ENCODE assay signal across 1 cellular context in genomic region chr10:83153714-83154113, GRCh38.
TF ChIP-seq lines count a peak whose summit lies in the region.

No MANE protein-coding gene starts in this region.

TF ChIP-seq in H1, 55 proteins besides CTCF, POLR2A, EP300 and RAD21 (continued from another document):
- TF ChIP-seq CHD7 (IDR thresholded peaks at IDR 0.05; ENCODE audit: insufficient replicate concordance, low read length) (no peak), BACH1 (IDR thresholded peaks at IDR 0.05; ENCODE audit: low read length) (no peak), SP1 (IDR thresholded peaks at IDR 0.05; ENCODE audit: low read depth, low read length) (no peak), MAX (IDR thresholded peaks at IDR 0.05) (no peak), NANOG (IDR thresholded peaks at IDR 0.05; ENCODE audit: insufficient read depth, low read depth, low read length, poor library complexity, severe bottlenecking) (no peak), KDM1A (IDR thresholded peaks at IDR 0.05; ENCODE audit: borderline replicate concordance, low read length) (no peak), GTF2F1 (IDR thresholded peaks at IDR 0.05; ENCODE audit: borderline replicate concordance, low read depth, low read length) (no peak), SIN3A (conservative IDR thresholded peaks at IDR 0.05 in 1 of 2, IDR thresholded peaks at IDR 0.05 in 1 of 2; ENCODE audit: low read depth in 1 of 2, low read length in 2 of 2) (no peak), EGR1 (IDR thresholded peaks at IDR 0.05; ENCODE audit: borderline replicate concordance, low read depth, low read length) (no peak), CHD2 (IDR thresholded peaks at IDR 0.05; ENCODE audit: low read length) (no peak), HDAC2 (IDR thresholded peaks at IDR 0.05; ENCODE audit: borderline replicate concordance in 1 of 2, low read depth in 2 of 2, low read length in 2 of 2) (no peak), PHF8 (conservative IDR thresholded peaks at IDR 0.05; ENCODE audit: low read depth, low read length) (no peak), CBX5 (IDR thresholded peaks at IDR 0.05; ENCODE audit: low read depth, low read length) (no peak), POU5F1 (IDR thresholded peaks at IDR 0.05; ENCODE audit: low read depth, low read length) (no peak), RNF2 (IDR thresholded peaks at IDR 0.05; ENCODE audit: borderline replicate concordance, low read depth, low read length, missing control alignments, poor library complexity, severe bottlenecking) (no peak), CEBPB (IDR thresholded peaks at IDR 0.05; ENCODE audit: low read depth, low read length) (no peak)
